ENCODE assay signal across 8 cellular contexts in the genomic region with DNA sequence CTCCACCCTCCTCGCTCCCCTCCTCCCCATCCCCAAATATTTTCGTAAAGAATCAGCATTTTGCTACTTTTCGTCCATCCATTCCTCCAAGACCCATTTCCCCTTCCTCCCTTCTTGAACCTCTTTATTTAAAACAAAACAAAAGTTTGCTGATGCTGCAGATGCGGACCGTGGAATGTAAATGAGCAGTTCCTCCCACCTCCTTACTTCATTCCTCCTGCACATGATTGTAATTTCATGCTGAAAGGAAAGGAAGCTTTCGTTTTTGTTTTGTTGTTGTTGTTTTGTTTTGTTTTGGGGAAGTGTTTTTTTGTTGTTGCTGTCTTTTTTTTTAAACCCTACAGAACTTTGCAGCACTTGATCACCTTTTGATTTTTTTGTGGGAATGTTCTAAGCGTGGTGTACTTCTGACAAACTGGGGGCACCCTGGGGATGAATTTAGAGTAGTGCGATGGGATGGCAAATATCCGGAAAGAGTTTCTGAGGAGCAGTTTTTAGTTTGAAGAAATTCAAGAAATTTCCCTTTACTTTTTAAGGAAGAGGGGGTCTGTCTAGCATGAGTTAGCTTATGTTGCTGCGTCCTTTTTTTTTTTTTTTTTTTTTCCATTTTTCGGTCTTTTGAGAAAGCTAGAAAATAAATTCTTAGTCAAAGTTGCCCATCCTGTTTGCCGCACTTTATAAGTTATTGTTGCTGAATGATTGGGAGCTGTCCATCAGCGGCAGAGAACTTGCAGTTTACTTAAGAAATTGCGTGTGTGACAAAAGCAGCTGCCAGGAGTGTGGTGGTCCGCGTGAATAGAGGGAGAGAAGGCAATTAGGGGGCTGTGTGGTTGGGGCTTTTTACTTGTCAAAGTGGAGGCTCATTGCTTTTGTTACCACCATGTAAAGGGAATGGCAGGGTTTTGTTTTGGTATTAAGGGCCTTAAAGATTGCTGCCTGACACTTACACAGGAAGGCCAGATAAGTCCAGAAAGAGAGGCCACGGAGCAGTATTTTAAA.
DNase-seq lines count a peak whose midpoint lies in the region; ATAC-seq and TF ChIP-seq lines count a peak whose summit lies in the region.

No MANE protein-coding gene starts in this region.

- H3K36me3 ChIP-seq in heart right ventricle: no peaks in the 10 kb centered on the region
- H3K36me3 ChIP-seq in tibial artery: no peaks in the 10 kb centered on the region

- TF ChIP-seq CTCF in heart right ventricle (IDR thresholded peaks at IDR 0.05) (no peak), choroid plexus epithelial cell (conservative IDR thresholded peaks at IDR 0.05; ENCODE audit: low read depth, low read length) (no peak), mesothelial cell of epicardium (IDR thresholded peaks at IDR 0.05; ENCODE audit: unreplicated experiment) (no peak), tibial artery (IDR thresholded peaks at IDR 0.05) (no peak)

- H3K27ac Mint-ChIP-seq in mesothelial cell of epicardium: peak overlapping the region; percentile 28

- peak overlapping the region in 6 of 10 donors; percentile 36 to 47 (median 42) for H3K4me3 ChIP-seq in heart right ventricle
- H3K4me3 ChIP-seq in choroid plexus epithelial cell (ENCODE audit: low read depth, low read length): peak overlapping the region; percentile 57
- peak overlapping the region; percentile 29 to 44 for H3K4me3 ChIP-seq in tibial artery

- intact Hi-C loops in heart right ventricle (cut with DNase I): loop anchor here (2.0 to 10.0 kb wide), 16 partner anchors 40 to 563 kb away; a partner anchor contains a TSS
- intact Hi-C loops in cardiac septum (cut with DNase I): loop anchor here (2.0 to 10.0 kb wide), 4 partner anchors 175 to 653 kb away; a partner anchor contains a TSS
- intact Hi-C loops in tibial artery (cut with DNase I; ENCODE audit: low total_unique reads): loop anchor here (5.0 to 10.0 kb wide), 3 partner anchors 163 to 563 kb away; no protein-coding TSS in a partner anchor

- H3K27me3 ChIP-seq in heart right ventricle: peaks cover 0 to 18% (median 0%) of the 10 kb centered on the region in 7 donors
- H3K27me3 ChIP-seq in tibial artery: no peaks in the 10 kb centered on the region

- ATAC-seq in heart right ventricle (no peak), HG03378 (IDR thresholded peaks at IDR 0.05; ENCODE audit: unreplicated experiment) (no peak), HG02642 (IDR thresholded peaks at IDR 0.05; ENCODE audit: poor library complexity, unreplicated experiment) (no peak)

- H3K4me3 Mint-ChIP-seq in mesothelial cell of epicardium: peak overlapping the region; percentile 46

- no peaks in the 10 kb centered on the region for H3K9me3 Mint-ChIP-seq in mesothelial cell of epicardium

- H3K27ac ChIP-seq in heart right ventricle (peak overlapping the region in 9 of 10 donors; percentile 5 to 69 (median 45)), tibial artery (no peak overlapping the region)

- H3K9me3 ChIP-seq in heart right ventricle (no peaks in the 10 kb centered on the region), tibial artery (no peaks in the 10 kb centered on the region)

- no peaks in the 10 kb centered on the region for H3K36me3 Mint-ChIP-seq in mesothelial cell of epicardium

- peaks cover 6% of the 10 kb centered on the region for H3K27me3 Mint-ChIP-seq in mesothelial cell of epicardium (ENCODE audit: low read depth)

- H3K4me1 ChIP-seq in heart right ventricle (peaks cover 0 to 37% (median 4%) of the 10 kb centered on the region in 9 donors), tibial artery (peaks cover 0 to 69% (median 18%) of the 10 kb centered on the region in 4 donors)

- DNase-seq in heart right ventricle: no peak
- no peak for DNase-seq in cardiac septum (ENCODE audit: low spot score)
- DNase-seq in choroid plexus epithelial cell (ENCODE audit: low read depth): peak; percentile 49
- DNase-seq in mesothelial cell of epicardium (ENCODE audit: low spot score in 2 of 2, unreplicated experiment in 2 of 2): no peak
- DNase-seq in tibial artery: no peak
- DNase-seq in AG08395 (ENCODE audit: low spot score): no peak

- peaks cover 57% of the 10 kb centered on the region for H3K4me1 Mint-ChIP-seq in mesothelial cell of epicardium

- WGBS in heart right ventricle, 2 donors: 77 to 78% methylated on average over 17 of the region's 17 CpGs

Comparison
In these comparisons a context has a peak if more than half of its experiments do, and no peak if none do; other contexts are left out.
1. H3K27ac ChIP-seq: peak in heart right ventricle (9 of 10); none in tibial artery (0 of 2).
2. Peak in every context shown above with its lines, with median percentiles within 50 percentile points of each other: H3K4me3 ChIP-seq.